In the genomic region with DNA sequence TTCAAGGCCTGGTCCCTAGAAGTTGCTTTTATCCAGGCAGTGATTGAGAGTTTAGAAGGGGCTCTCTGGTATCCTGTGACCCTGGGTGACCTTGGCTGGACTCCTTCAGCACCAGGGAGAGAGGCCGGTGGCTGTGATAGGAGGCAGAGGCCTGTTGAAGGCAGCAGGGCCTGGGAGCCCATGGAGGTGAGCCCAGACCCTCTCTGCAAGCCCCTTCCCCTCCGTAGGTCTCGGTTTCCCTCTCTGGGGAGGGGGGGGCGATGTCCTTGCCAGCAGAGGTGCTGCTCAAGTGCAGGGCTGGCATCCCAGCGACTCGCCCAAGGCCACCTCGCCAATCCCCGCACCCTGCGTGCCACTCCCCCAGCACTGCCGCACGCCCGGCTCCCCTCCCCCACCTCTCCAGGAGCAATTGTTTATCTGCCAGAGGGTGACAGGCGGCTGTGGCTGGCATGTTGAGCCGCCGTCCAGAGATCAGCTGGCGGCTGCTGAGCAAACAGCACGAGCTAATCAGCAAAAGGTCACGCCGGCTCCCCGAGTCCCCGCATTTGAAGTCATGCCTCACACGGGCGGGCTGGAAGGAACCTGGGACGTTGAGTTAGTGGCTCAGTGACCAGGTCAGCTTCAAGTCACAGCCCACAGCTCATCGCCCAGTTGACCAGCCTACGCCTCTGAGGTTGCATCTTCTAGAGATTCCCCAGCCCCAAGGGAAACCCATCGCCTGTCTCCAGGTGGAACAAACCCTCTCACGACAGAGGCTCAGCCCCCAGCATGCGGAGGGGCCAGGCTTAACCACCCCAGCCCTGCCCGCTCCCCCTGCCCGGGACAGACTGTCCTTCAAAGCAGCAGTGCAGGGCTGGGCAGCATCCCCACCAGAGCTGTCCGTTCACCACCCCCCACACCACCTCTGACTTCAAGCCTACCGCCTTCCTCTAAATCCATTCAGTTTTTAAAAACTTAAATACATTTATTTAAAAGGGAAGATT, we compare ENCODE assay signal across 1 cellular context.
TF ChIP-seq lines count a peak whose summit lies in the region.

No MANE protein-coding gene starts in this region.

TF ChIP-seq in HepG2, 621 proteins besides CTCF, POLR2A, EP300 and RAD21 (continued from another document and continues in another):
- TF ChIP-seq JDP2 (CRISPR knock-in tag; IDR thresholded peaks at IDR 0.05; ENCODE audit: borderline replicate concordance) (peak; percentile 79; the same call in 1 of the 2 replicates), RELA (CRISPR knock-in tag; IDR thresholded peaks at IDR 0.05) (no peak), ZNF33B (CRISPR knock-in tag; IDR thresholded peaks at IDR 0.05) (no peak), MTERF4 (CRISPR knock-in tag; IDR thresholded peaks at IDR 0.05) (peak; percentile 90), ZNF556 (CRISPR knock-in tag; IDR thresholded peaks at IDR 0.05; ENCODE audit: borderline replicate concordance) (peak; percentile 95; the same call in 1 of the 2 replicates), CCDC6 (CRISPR knock-in tag; IDR thresholded peaks at IDR 0.05) (peak; percentile 96), ZBTB1 (CRISPR knock-in tag; IDR thresholded peaks at IDR 0.05; ENCODE audit: borderline replicate concordance) (peak; percentile 27; the same call in 1 of the 2 replicates), ZNF781 (CRISPR knock-in tag; IDR thresholded peaks at IDR 0.05; ENCODE audit: borderline replicate concordance, not compliant biosample characterization) (peak; percentile 96), ZBTB7B (CRISPR knock-in tag; IDR thresholded peaks at IDR 0.05) (peak; percentile 94), HMG20B (CRISPR knock-in tag; conservative IDR thresholded peaks at IDR 0.05) (peak; percentile 89), CBX2 (IDR thresholded peaks at IDR 0.05; ENCODE audit: low read depth, low read length) (no peak), CBX2 (CRISPR knock-in tag; IDR thresholded peaks at IDR 0.05; ENCODE audit: low read depth) (peak; percentile 89; the same call in 1 of the 2 replicates), ARID3A (IDR thresholded peaks at IDR 0.05; ENCODE audit: low read depth, low read length) (0 out of 2 replicates have a peak, but pooled peaks have one; percentile 34), GMEB2 (CRISPR knock-in tag; IDR thresholded peaks at IDR 0.05; ENCODE audit: low read depth) (no peak), MEF2D (CRISPR knock-in tag; IDR thresholded peaks at IDR 0.05) (peak; percentile 95), EED (CRISPR knock-in tag; IDR thresholded peaks at IDR 0.05) (no peak), HNRNPK (IDR thresholded peaks at IDR 0.05; ENCODE audit: low read depth, low read length, poor library complexity, severe bottlenecking) (peak; percentile 92), TEAD2 (CRISPR knock-in tag; IDR thresholded peaks at IDR 0.05) (no peak), ZFX (CRISPR knock-in tag; IDR thresholded peaks at IDR 0.05; ENCODE audit: low read depth) (peak; percentile 67), TARDBP (CRISPR knock-in tag; IDR thresholded peaks at IDR 0.05) (peak; percentile 100), SETDB1 (CRISPR knock-in tag; IDR thresholded peaks at IDR 0.05; ENCODE audit: borderline replicate concordance) (0 out of 2 replicates have a peak, but pooled peaks have one; percentile 12), BORCS8-MEF2B (CRISPR knock-in tag; IDR thresholded peaks at IDR 0.05) (peak; percentile 98), ZNF18 (CRISPR knock-in tag; IDR thresholded peaks at IDR 0.05; ENCODE audit: insufficient replicate concordance) (peak; percentile 82), CBX1 (IDR thresholded peaks at IDR 0.05; ENCODE audit: low read depth) (no peak), AKAP8 (CRISPR knock-in tag; IDR thresholded peaks at IDR 0.05) (peak; percentile 97; the same call in 1 of the 2 replicates), ZNF512 (CRISPR knock-in tag; IDR thresholded peaks at IDR 0.05) (peak; percentile 41; the same call in 1 of the 2 replicates), ZFP90 (CRISPR knock-in tag; IDR thresholded peaks at IDR 0.05; ENCODE audit: borderline replicate concordance) (peak; percentile 97)
- TF ChIP-seq, protein P1, sequence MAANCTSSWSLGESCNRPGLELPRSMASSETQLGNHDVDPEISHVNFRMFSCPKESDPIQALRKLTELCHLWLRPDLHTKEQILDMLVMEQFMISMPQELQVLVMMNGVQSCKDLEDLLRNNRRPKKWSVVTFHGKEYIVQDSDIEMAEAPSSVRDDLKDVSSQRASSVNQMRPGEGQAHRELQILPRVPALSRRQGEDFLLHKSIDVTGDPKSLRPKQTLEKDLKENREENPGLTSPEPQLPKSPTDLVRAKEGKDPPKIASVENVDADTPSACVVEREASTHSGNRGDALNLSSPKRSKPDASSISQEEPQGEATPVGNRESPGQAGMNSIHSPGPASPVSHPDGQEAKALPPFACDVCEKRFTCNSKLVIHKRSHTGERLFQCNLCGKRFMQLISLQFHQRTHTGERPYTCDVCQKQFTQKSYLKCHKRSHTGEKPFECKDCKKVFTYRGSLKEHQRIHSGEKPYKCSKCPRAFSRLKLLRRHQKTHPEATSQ (CRISPR knock-in tag; IDR thresholded peaks at IDR 0.05; ENCODE audit: borderline replicate concordance), result peak; percentile 97
- TF ChIP-seq, protein P2, sequence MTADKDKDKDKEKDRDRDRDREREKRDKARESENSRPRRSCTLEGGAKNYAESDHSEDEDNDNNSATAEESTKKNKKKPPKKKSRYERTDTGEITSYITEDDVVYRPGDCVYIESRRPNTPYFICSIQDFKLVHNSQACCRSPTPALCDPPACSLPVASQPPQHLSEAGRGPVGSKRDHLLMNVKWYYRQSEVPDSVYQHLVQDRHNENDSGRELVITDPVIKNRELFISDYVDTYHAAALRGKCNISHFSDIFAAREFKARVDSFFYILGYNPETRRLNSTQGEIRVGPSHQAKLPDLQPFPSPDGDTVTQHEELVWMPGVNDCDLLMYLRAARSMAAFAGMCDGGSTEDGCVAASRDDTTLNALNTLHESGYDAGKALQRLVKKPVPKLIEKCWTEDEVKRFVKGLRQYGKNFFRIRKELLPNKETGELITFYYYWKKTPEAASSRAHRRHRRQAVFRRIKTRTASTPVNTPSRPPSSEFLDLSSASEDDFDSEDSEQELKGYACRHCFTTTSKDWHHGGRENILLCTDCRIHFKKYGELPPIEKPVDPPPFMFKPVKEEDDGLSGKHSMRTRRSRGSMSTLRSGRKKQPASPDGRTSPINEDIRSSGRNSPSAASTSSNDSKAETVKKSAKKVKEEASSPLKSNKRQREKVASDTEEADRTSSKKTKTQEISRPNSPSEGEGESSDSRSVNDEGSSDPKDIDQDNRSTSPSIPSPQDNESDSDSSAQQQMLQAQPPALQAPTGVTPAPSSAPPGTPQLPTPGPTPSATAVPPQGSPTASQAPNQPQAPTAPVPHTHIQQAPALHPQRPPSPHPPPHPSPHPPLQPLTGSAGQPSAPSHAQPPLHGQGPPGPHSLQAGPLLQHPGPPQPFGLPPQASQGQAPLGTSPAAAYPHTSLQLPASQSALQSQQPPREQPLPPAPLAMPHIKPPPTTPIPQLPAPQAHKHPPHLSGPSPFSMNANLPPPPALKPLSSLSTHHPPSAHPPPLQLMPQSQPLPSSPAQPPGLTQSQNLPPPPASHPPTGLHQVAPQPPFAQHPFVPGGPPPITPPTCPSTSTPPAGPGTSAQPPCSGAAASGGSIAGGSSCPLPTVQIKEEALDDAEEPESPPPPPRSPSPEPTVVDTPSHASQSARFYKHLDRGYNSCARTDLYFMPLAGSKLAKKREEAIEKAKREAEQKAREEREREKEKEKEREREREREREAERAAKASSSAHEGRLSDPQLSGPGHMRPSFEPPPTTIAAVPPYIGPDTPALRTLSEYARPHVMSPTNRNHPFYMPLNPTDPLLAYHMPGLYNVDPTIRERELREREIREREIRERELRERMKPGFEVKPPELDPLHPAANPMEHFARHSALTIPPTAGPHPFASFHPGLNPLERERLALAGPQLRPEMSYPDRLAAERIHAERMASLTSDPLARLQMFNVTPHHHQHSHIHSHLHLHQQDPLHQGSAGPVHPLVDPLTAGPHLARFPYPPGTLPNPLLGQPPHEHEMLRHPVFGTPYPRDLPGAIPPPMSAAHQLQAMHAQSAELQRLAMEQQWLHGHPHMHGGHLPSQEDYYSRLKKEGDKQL (CRISPR knock-in tag; IDR thresholded peaks at IDR 0.05; ENCODE audit: low read depth), result peak; percentile 88
- TF ChIP-seq, protein P3, sequence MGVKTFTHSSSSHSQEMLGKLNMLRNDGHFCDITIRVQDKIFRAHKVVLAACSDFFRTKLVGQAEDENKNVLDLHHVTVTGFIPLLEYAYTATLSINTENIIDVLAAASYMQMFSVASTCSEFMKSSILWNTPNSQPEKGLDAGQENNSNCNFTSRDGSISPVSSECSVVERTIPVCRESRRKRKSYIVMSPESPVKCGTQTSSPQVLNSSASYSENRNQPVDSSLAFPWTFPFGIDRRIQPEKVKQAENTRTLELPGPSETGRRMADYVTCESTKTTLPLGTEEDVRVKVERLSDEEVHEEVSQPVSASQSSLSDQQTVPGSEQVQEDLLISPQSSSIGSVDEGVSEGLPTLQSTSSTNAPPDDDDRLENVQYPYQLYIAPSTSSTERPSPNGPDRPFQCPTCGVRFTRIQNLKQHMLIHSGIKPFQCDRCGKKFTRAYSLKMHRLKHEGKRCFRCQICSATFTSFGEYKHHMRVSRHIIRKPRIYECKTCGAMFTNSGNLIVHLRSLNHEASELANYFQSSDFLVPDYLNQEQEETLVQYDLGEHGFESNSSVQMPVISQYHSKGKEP (CRISPR knock-in tag; IDR thresholded peaks at IDR 0.05), result no peak
- TF ChIP-seq, protein P4, sequence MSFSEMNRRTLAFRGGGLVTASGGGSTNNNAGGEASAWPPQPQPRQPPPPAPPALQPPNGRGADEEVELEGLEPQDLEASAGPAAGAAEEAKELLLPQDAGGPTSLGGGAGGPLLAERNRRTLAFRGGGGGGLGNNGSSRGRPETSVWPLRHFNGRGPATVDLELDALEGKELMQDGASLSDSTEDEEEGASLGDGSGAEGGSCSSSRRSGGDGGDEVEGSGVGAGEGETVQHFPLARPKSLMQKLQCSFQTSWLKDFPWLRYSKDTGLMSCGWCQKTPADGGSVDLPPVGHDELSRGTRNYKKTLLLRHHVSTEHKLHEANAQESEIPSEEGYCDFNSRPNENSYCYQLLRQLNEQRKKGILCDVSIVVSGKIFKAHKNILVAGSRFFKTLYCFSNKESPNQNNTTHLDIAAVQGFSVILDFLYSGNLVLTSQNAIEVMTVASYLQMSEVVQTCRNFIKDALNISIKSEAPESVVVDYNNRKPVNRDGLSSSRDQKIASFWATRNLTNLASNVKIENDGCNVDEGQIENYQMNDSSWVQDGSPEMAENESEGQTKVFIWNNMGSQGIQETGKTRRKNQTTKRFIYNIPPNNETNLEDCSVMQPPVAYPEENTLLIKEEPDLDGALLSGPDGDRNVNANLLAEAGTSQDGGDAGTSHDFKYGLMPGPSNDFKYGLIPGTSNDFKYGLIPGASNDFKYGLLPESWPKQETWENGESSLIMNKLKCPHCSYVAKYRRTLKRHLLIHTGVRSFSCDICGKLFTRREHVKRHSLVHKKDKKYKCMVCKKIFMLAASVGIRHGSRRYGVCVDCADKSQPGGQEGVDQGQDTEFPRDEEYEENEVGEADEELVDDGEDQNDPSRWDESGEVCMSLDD (CRISPR knock-in tag; IDR thresholded peaks at IDR 0.05; ENCODE audit: borderline replicate concordance), result peak; percentile 94
- TF ChIP-seq, protein P5, sequence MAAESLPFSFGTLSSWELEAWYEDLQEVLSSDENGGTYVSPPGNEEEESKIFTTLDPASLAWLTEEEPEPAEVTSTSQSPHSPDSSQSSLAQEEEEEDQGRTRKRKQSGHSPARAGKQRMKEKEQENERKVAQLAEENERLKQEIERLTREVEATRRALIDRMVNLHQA (CRISPR knock-in tag; IDR thresholded peaks at IDR 0.05), result no peak
